In the genomic region with DNA sequence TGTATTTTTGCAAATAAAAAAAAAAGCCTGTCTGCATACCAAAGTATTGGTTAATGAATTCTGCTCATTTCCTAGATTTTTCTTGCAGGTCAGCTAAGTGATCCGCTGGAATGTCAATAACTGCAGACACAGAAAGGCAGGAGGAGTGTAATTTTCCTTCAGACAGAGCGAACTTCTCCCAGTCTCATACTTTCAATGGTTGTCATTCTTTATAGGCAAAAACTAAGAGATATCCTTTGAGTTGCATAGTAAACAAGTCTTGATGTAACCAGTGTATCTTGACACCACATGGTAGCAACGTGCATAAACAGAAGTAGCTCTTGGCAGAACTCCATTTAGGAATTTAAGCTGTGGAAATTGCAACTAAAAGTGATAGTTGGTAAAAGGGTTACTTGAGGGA, we compare ENCODE assay signal across 22 cellular contexts. TPM values are rescaled to one million over a fixed set of nuclear protein-coding genes. Genes with fewer than 3 reads are reported as not detected.
"Had no signal": no experiment of that assay in that cellular context is flagged by ENCODE, and none has a peak within 500 bp of the region (broad histone marks: within the 10 kb centered on the region; RNA-seq: fewer than 3 reads in every experiment).

No MANE protein-coding gene starts in this region.

- H3K9me3 ChIP-seq: mucosa of descending colon, neutrophil, stomach, testis had no signal

- ATAC-seq: activated CD8-positive, alpha-beta T cell treated with anti-CD3 and anti-CD28 coated beads for 36 hours; activated T-cell treated with anti-CD3 and anti-CD28 coated beads, Interleukin-2, amount 50 U/mL, for 4 hours; left lobe of liver; mucosa of descending colon; naive thymus-derived CD4-positive, alpha-beta T cell had no signal

- H3K4me3 ChIP-seq: mucosa of descending colon, skin epidermis, stomach, testis had no signal

- H3K27me3 ChIP-seq: brain microvascular endothelial cell, neutrophil, testis had no signal

- H3K9ac ChIP-seq: parathyroid adenoma had no signal

- H2AFZ ChIP-seq: parathyroid adenoma had no signal

- DNase-seq: activated CD4-positive, alpha-beta T cell treated with anti-CD3 and anti-CD28 coated beads for 4 hours; activated CD8-positive, alpha-beta T cell treated with anti-CD3 and anti-CD28 coated beads for 36 hours; activated effector memory CD4-positive, alpha-beta T cell treated with Interleukin-2 at 50 U/mL for 16 hours; activated naive CD4-positive, alpha-beta T cell treated with anti-CD3 and anti-CD28 coated beads, Interleukin-2, amount 50 U/mL, for 16 hours; activated T-cell treated with anti-CD3 and anti-CD28 coated beads, Interleukin-2, amount 50 U/mL, for 4 hours; amygdala; brain microvascular endothelial cell; effector CD8-positive, alpha-beta T cell; head of caudate nucleus; immature natural killer cell; mucosa of descending colon; naive thymus-derived CD4-positive, alpha-beta T cell; retina; stomach; T-helper 2 cell; testis had no signal

- H3K36me3 ChIP-seq: brain microvascular endothelial cell, neutrophil, stomach had no signal

- H3K27ac ChIP-seq: brain microvascular endothelial cell, neutrophil, parathyroid adenoma, skin epidermis, stomach, testis had no signal

- H3K79me2 ChIP-seq: parathyroid adenoma had no signal

- H3K4me1 ChIP-seq: parathyroid adenoma, stomach, testis had no signal

RNA-seq across cellular contexts. Expression of gene CAPN6, which starts 8.2 kb away (rescaled TPM):
- total RNA-seq: activated CD8-positive, alpha-beta T cell treated with anti-CD3 and anti-CD28 coated beads for 36 hours; activated T-cell treated with anti-CD3 and anti-CD28 coated beads, Interleukin-2, amount 50 U/mL, for 4 hours; endothelial cell of umbilical vein; lung microvascular endothelial cell; naive thymus-derived CD4-positive, alpha-beta T cell had no signal
- polyA plus RNA-seq: endothelial cell of umbilical vein; immature natural killer cell; naive thymus-derived CD4-positive, alpha-beta T cell had no signal
